In the genomic region with DNA sequence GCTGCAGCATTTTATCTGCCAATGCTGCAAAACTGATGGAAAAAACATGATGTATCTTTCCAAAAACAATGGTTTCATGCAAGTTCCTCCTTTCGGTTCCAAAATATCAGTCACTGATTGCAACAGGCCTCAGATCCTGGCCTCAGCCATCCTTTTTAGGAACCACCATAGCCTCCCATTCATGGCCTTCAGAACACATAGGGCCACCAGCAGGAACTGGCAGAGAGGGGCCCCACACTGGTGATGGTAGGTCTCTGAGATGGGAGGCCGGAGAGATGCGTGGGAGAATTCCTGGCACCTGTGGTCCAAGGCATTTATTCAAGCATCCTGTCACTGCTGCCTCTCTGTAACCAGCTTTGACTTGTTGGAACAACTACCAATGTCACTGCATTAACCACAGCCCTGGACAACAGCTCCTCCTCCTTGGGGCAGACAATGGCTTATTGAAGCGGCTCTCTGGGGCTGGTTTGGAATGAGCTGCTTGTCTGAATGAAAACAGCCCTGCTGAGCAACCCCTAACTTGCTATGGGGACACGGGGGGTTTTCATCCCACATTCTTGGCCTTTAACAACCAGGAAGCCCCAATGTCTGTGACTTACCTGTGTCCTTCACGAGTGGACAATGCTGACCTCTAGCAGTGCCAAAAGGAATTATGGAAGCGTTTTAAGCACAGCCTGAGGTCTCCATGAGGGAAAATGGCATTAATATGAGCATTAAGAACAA, we compare ENCODE assay signal across 12 cellular contexts.
DNase-seq lines count a peak whose midpoint lies in the region; ATAC-seq and TF ChIP-seq lines count a peak whose summit lies in the region.
"Had no signal": no experiment of that assay in that cellular context is flagged by ENCODE, and none has a peak within 500 bp of the region (broad histone marks: within the 10 kb centered on the region; RNA-seq: fewer than 3 reads in every experiment).

No MANE protein-coding gene starts in this region.

- no peaks in the 10 kb centered on the region for H3K9me3 Mint-ChIP-seq in HFFc6
- H3K9me3 Mint-ChIP-seq: natural killer cell treated with Interleukin-12 subunit alpha and Interleukin-12 subunit beta and Interleukin-15 and Interleukin-18, amount 100 ng/mL, for 72 hours had no signal

- peaks cover 8% of the 10 kb centered on the region for H3K4me1 ChIP-seq in right cardiac atrium (ENCODE audit: control insufficient read depth, insufficient read depth, low read length)

- intact Hi-C loops in right cardiac atrium (cut with DNase I) = loop anchor here in 1 of 4 donors (10.0 kb wide), 1 partner anchor 104 kb away; a partner anchor contains a TSS
- intact Hi-C loops in sciatic nerve (cut with DNase I) = loop anchor here (10.0 kb wide), 1 partner anchor 424 kb away; no protein-coding TSS in a partner anchor

- H3K27me3 Mint-ChIP-seq in HFFc6 (ENCODE audit: insufficient read depth) = no peaks in the 10 kb centered on the region

- no peaks in the 10 kb centered on the region for H3K36me3 Mint-ChIP-seq in HFFc6 (ENCODE audit: low read depth)
- H3K36me3 Mint-ChIP-seq: CD4-positive, alpha-beta memory T cell; natural killer cell treated with Interleukin-12 subunit alpha and Interleukin-12 subunit beta and Interleukin-15 and Interleukin-18, amount 100 ng/mL, for 72 hours had no signal

- peaks cover 41% of the 10 kb centered on the region for H3K4me1 Mint-ChIP-seq in HFFc6 (ENCODE audit: low read depth)

- H3K4me3 ChIP-seq in right cardiac atrium (ENCODE audit: low read length) = no peak overlapping the region

- 64% methylated on average over 7 of the region's 7 CpGs for WGBS in right cardiac atrium

- no peak overlapping the region for H3K27ac Mint-ChIP-seq in HFFc6
- H3K27ac Mint-ChIP-seq: CD4-positive, alpha-beta memory T cell; natural killer cell treated with Interleukin-12 subunit alpha and Interleukin-12 subunit beta and Interleukin-15 and Interleukin-18, amount 100 ng/mL, for 72 hours had no signal

- peak; percentile 64 to 72 for ATAC-seq in right cardiac atrium
- ATAC-seq in sciatic nerve = peak; percentile 73
- no peak for ATAC-seq in omental fat pad (ENCODE audit: low FRiP score)
- ATAC-seq: natural killer cell treated with Interleukin-12 subunit alpha and Interleukin-12 subunit beta and Interleukin-15 and Interleukin-18, amount 100 ng/mL, for 72 hours had no signal

- H3K9me3 ChIP-seq in right cardiac atrium (ENCODE audit: control insufficient read depth, low read length) = no peaks in the 10 kb centered on the region

- peak; percentile 23; the same call in 1 of the 2 replicates for TF ChIP-seq CTCF in HFFc6 (IDR thresholded peaks at IDR 0.05)
- no peak for TF ChIP-seq CTCF in omental fat pad (IDR thresholded peaks at IDR 0.05)

- H3K27me3 ChIP-seq in right cardiac atrium (ENCODE audit: control insufficient read depth, insufficient read depth) = no peaks in the 10 kb centered on the region

- H3K4me3 Mint-ChIP-seq in HFFc6 = no peak overlapping the region
- H3K4me3 Mint-ChIP-seq: CD4-positive, alpha-beta memory T cell; natural killer cell treated with Interleukin-12 subunit alpha and Interleukin-12 subunit beta and Interleukin-15 and Interleukin-18, amount 100 ng/mL, for 72 hours had no signal

- DNase-seq in HFFc6 (no peak), amygdala (lab: John Stamatoyannopoulos, UW) (peak in 44 of 56 donors; percentile 9 to 79 (median 44)), right cardiac atrium (peak; percentile 37 to 62 (median 61)), sciatic nerve (ENCODE audit: low spot score) (no peak), HuH-7 (ENCODE audit: low spot score) (no peak), omental fat pad (ENCODE audit: low spot score) (no peak), GF-D8 (lab: John Stamatoyannopoulos, UW) (no peak)
- no peak for DNase-seq in activated CD4-positive, alpha-beta T cell treated with anti-CD3 and anti-CD28 coated beads, Interleukin-2, amount 50 U/mL, for 48 hours
- DNase-seq: activated T-cell treated with anti-CD3 and anti-CD28 coated beads, Interleukin-2, amount 50 U/mL, for 48 hours; CD4-positive, alpha-beta memory T cell; NCI-H1105 had no signal

- peak overlapping the region; percentile 68 for H3K27ac ChIP-seq in right cardiac atrium (ENCODE audit: low read length)

Comparison
In these comparisons a context has a peak if more than half of its experiments do, and no peak if none do; other contexts are left out.
1. DNase-seq: peak in amygdala (44 of 56) and right cardiac atrium (3 of 3); none in HFFc6 (single experiment), sciatic nerve (single experiment), activated CD4-positive, alpha-beta T cell treated with anti-CD3 and anti-CD28 coated beads, Interleukin-2, amount 50 U/mL, for 48 hours (0 of 2), HuH-7 (single experiment), omental fat pad (single experiment) and GF-D8 (single experiment).